14 cellular contexts compared by ENCODE assay signal in the genomic region with DNA sequence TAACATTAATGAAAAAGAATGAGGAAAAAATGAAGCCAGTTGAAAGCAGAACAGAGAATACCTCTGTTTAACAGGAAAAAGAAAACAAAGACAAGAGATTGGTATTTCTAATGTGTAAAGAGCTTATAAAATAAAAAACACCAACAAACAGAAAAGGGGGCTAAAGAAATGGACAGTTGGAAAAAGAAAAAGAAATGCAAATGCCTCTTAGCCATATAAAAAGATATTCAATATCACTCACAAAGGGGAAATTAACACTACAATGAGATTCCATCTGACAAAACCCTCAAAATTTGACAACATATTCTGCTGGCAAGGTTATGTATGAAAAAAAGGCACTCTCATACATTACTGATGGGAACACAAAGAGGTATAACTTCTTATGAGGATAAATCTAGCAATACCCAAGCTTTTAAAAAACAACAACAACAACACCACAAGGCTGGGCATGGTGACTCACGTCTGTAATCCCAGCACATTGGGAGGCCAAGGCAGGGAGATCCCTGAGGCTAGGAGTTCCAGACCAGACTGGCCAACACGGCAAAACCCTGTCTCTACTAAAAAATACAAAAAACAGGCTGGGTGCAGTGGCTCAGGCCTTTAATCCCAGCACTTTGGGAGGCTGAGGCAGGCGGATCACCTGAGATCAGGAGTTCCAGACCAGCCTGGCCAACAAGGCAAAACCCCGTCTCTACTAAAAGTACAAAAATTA.
"Had no signal": no experiment of that assay in that cellular context is flagged by ENCODE, and none has a peak within 500 bp of the region (broad histone marks: within the 10 kb centered on the region; RNA-seq: fewer than 3 reads in every experiment).

No MANE protein-coding gene starts in this region.

- DNase-seq: activated CD4-positive, alpha-beta T cell treated with anti-CD3 and anti-CD28 coated beads, Interleukin-2, amount 50 U/mL, for 4 hours; activated gamma-delta T cell; dermis blood vessel endothelial cell; effector memory CD8-positive, alpha-beta T cell; foreskin melanocyte; left lung; stimulated activated naive CD8-positive, alpha-beta T cell treated with anti-CD3 and anti-CD28 coated beads, Interleukin-15, amount 100 ng/mL, for 72 hours; transverse colon; WERI-Rb-1 had no signal

- ATAC-seq: effector memory CD8-positive, alpha-beta T cell; stimulated activated naive CD8-positive, alpha-beta T cell treated with anti-CD3 and anti-CD28 coated beads, Interleukin-15, amount 100 ng/mL, for 72 hours had no signal

- H3K9me3 Mint-ChIP-seq: activated naive CD4-positive, alpha-beta T cell treated with anti-CD3 and anti-CD28 coated beads, Interleukin-2, amount 50 U/mL, for 24 hours; stimulated activated naive CD8-positive, alpha-beta T cell treated with anti-CD3 and anti-CD28 coated beads, Interleukin-15, amount 100 ng/mL, for 72 hours had no signal

- H3K27me3 Mint-ChIP-seq: activated naive CD4-positive, alpha-beta T cell treated with anti-CD3 and anti-CD28 coated beads, Interleukin-2, amount 50 U/mL, for 24 hours; effector memory CD8-positive, alpha-beta T cell; progenitor cell of endocrine pancreas; stimulated activated naive CD8-positive, alpha-beta T cell treated with anti-CD3 and anti-CD28 coated beads, Interleukin-15, amount 100 ng/mL, for 72 hours had no signal

- H3K27ac Mint-ChIP-seq: stimulated activated naive CD8-positive, alpha-beta T cell treated with anti-CD3 and anti-CD28 coated beads, Interleukin-15, amount 100 ng/mL, for 72 hours had no signal

- H3K4me1 ChIP-seq: right atrium auricular region had no signal

- H3K4me3 Mint-ChIP-seq: activated naive CD4-positive, alpha-beta T cell treated with anti-CD3 and anti-CD28 coated beads, Interleukin-2, amount 50 U/mL, for 24 hours; effector memory CD8-positive, alpha-beta T cell; stimulated activated naive CD8-positive, alpha-beta T cell treated with anti-CD3 and anti-CD28 coated beads, Interleukin-15, amount 100 ng/mL, for 72 hours had no signal

- H3K27ac ChIP-seq: left lung, right atrium auricular region, suprapubic skin, transverse colon, vagina, WERI-Rb-1 had no signal

- H3K27me3 ChIP-seq: left lung, right atrium auricular region, suprapubic skin, transverse colon, vagina had no signal
